19 cellular contexts compared by ENCODE assay signal in genomic region chr4:66475596-66475995, GRCh38.
DNase-seq lines count a peak whose midpoint lies in the region; TF ChIP-seq lines count a peak whose summit lies in the region.
"Had no signal": no experiment of that assay in that cellular context is flagged by ENCODE, and none has a peak within 500 bp of the region (broad histone marks: within the 10 kb centered on the region; RNA-seq: fewer than 3 reads in every experiment).

No MANE protein-coding gene starts in this region.

- no peak overlapping the region for H3K4me2 ChIP-seq in H9 (ENCODE audit: insufficient read depth, insufficient read length, low read length)

- no peaks in the 10 kb centered on the region for H3K27me3 ChIP-seq in H9 (ENCODE audit: insufficient read depth, low read length)
- H3K27me3 ChIP-seq: Peyer's patch had no signal

- H2BK5ac ChIP-seq in H9 (ENCODE audit: insufficient read length, low read length) = no peak overlapping the region

- H3K9me3 Mint-ChIP-seq in H9 = peaks cover 3 to 6% of the 10 kb centered on the region in 2 experiments; a peak in 2 of 5 replicates
- H3K9me3 Mint-ChIP-seq in CD14-positive monocyte = peaks cover 0 to 14% (median 2%) of the 10 kb centered on the region in 7 donors

- no peaks in the 10 kb centered on the region for H3K9me3 ChIP-seq in H9 (ENCODE audit: control insufficient read depth, low read depth, low read length)
- H3K9me3 ChIP-seq: Peyer's patch had no signal

- no peaks in the 10 kb centered on the region for H3K4me1 ChIP-seq in H9 (ENCODE audit: insufficient read depth, low read length)
- H3K4me1 ChIP-seq: Peyer's patch had no signal

- H2AFZ ChIP-seq in H9 (ENCODE audit: low read length) = no peak overlapping the region

- H3T11ph ChIP-seq in H9 (ENCODE audit: low read length) = no peak overlapping the region

- TF ChIP-seq CTCF in H9 (conservative IDR thresholded peaks at IDR 0.05) (no peak), CD14-positive monocyte (IDR thresholded peaks at IDR 0.05) (no peak)

- H3K4me3 Mint-ChIP-seq in H9 = no peak overlapping the region
- no peak overlapping the region for H3K4me3 Mint-ChIP-seq in CD14-positive monocyte
- H3K4me3 Mint-ChIP-seq: CD4-positive, alpha-beta T cell had no signal

- H2BK12ac ChIP-seq in H9 (ENCODE audit: insufficient read length, low read depth, low read length) = no peak overlapping the region

- H3K27me3 Mint-ChIP-seq in H9 (ENCODE audit: low read depth) (no peaks in the 10 kb centered on the region), CD14-positive monocyte (ENCODE audit: low read depth in 3 of 3) (no peaks in the 10 kb centered on the region)
- H3K27me3 Mint-ChIP-seq: CD4-positive, alpha-beta T cell had no signal

- H3K56ac ChIP-seq in H9 (ENCODE audit: insufficient read length, low read depth, low read length) = no peak overlapping the region

- intact Hi-C loops in CD14-positive monocyte (cut with micrococcal nuclease) = no loop called here

- H3K9ac ChIP-seq in H9 (ENCODE audit: extremely low read depth, insufficient read length, low read length) = no peak overlapping the region

- WGBS in H9 (ENCODE audit: extremely low coverage, insufficient read length, low lambda C conversion rate) = no CpG with 5 or more reads among the region's 3 CpGs

- no peaks in the 10 kb centered on the region for H3K23me2 ChIP-seq in H9 (ENCODE audit: insufficient read length, low read depth, low read length, poor library complexity, severe bottlenecking)

- H4K20me1 ChIP-seq in H9 (ENCODE audit: control insufficient read depth, insufficient read depth, insufficient read length) = no peaks in the 10 kb centered on the region

- no peak overlapping the region for H3K14ac ChIP-seq in H9 (ENCODE audit: insufficient read depth, low read length)

- no peak overlapping the region for H2BK120ac ChIP-seq in H9 (ENCODE audit: low read depth, low read length, poor library complexity, severe bottlenecking)

- no peak overlapping the region for H2BK20ac ChIP-seq in H9 (ENCODE audit: low read depth, low read length, poor library complexity, severe bottlenecking)

- peaks cover 0 to 9% (median 0%) of the 10 kb centered on the region in 3 experiments; a peak in 1 of 7 replicates for H3K36me3 Mint-ChIP-seq in H9 (ENCODE audit: insufficient read depth in 1 of 3, low read depth in 3 of 3)
- no peaks in the 10 kb centered on the region for H3K36me3 Mint-ChIP-seq in CD14-positive monocyte

- no peak overlapping the region for H3K27ac Mint-ChIP-seq in H9
- no peak overlapping the region for H3K27ac Mint-ChIP-seq in CD14-positive monocyte
- H3K27ac Mint-ChIP-seq: CD4-positive, alpha-beta T cell had no signal

- H3K27ac ChIP-seq in H9 (ENCODE audit: insufficient read length, low read depth, low read length) = no peak overlapping the region
- H3K27ac ChIP-seq: Peyer's patch had no signal

- H4K8ac ChIP-seq in H9 (replicated peaks; ENCODE audit: insufficient read length, low read depth, low read length) = no peak overlapping the region

- H4K5ac ChIP-seq in H9 (ENCODE audit: insufficient read length, low read depth, low read length) = no peak overlapping the region

- no peak overlapping the region for H3K18ac ChIP-seq in H9 (ENCODE audit: insufficient read length, low read depth, low read length)

- no peak overlapping the region for H3K4ac ChIP-seq in H9 (ENCODE audit: low read depth, low read length)

- no peak overlapping the region for H2AK5ac ChIP-seq in H9 (ENCODE audit: insufficient read length, low read length)

- H3K79me2 ChIP-seq in H9 (ENCODE audit: insufficient read depth, low read length) = no peaks in the 10 kb centered on the region

- H3K23ac ChIP-seq in H9 (ENCODE audit: insufficient read length, low read depth, low read length) = no peak overlapping the region

- H3K79me1 ChIP-seq in H9 (ENCODE audit: insufficient read depth, low read depth, low read length, poor library complexity, severe bottlenecking) = no peaks in the 10 kb centered on the region

- DNase-seq in CMK (ENCODE audit: low read depth) (peak; percentile 11), Kasumi-1 (lab: John Stamatoyannopoulos, UW) (peak; percentile 11 to 12), RPMI7951 (ENCODE audit: low read depth) (peak; percentile 50), fibroblast of peridontal ligament (ENCODE audit: extremely low read depth) (peak; percentile 17), NCI-H2171 (lab: John Stamatoyannopoulos, UW) (no peak), H9 (no peak), CD14-positive monocyte (ENCODE audit: low spot score) (no peak)
- no peak for DNase-seq in activated CD4-positive, alpha-beta T cell treated with anti-CD3 and anti-CD28 coated beads, Interleukin-2, amount 50 U/mL, for 1 hour
- DNase-seq: CD4-positive, alpha-beta T cell; DMS79; GDM1; GOT3; KG1; NCI-H1417 treated with DMSO at 0.1 percent for 48 hours; NCI-H2081 treated with DMSO at 0.1 percent for 48 hours; NCI-H2227 treated with DMSO at 0.1 percent for 48 hours; NCI-H526; Peyer's patch; SIG-M5 had no signal

- H4K91ac ChIP-seq in H9 (ENCODE audit: insufficient read length, low read depth, low read length) = no peak overlapping the region

- H3K4me1 Mint-ChIP-seq in H9 = no peaks in the 10 kb centered on the region
- no peaks in the 10 kb centered on the region for H3K4me1 Mint-ChIP-seq in CD14-positive monocyte

- no peak overlapping the region for H2BK15ac ChIP-seq in H9 (ENCODE audit: low read depth, low read length)

Comparison
In these comparisons a context has a peak if more than half of its experiments do, and no peak if none do; other contexts are left out.
1. DNase-seq: peak in CMK (single experiment), Kasumi-1 (2 of 2), RPMI7951 (single experiment) and fibroblast of peridontal ligament (single experiment); none in NCI-H2171 (single experiment), H9 (single experiment), activated CD4-positive, alpha-beta T cell treated with anti-CD3 and anti-CD28 coated beads, Interleukin-2, amount 50 U/mL, for 1 hour (single experiment) and CD14-positive monocyte (single experiment).